Comparison of ENCODE assay signal across 26 cellular contexts in genomic region chr3:120410541-120410940, GRCh38. TPM values are rescaled to one million over a fixed set of nuclear protein-coding genes. Genes with fewer than 3 reads are reported as not detected.
"Had no signal": no experiment of that assay in that cellular context is flagged by ENCODE, and none has a peak within 500 bp of the region (broad histone marks: within the 10 kb centered on the region; RNA-seq: fewer than 3 reads in every experiment).

No MANE protein-coding gene starts in this region.

- DNase-seq: activated CD4-positive, alpha-beta memory T cell treated with anti-CD3 and anti-CD28 coated beads for 36 hours; activated CD4-positive, alpha-beta T cell treated with anti-CD3 and anti-CD28 coated beads, Interleukin-2, amount 10 ng/mL, durations not matched to agents 24 days and 14 days; activated CD8-positive, alpha-beta memory T cell treated with anti-CD3 and anti-CD28 coated beads, Interleukin-2, amount 50 U/mL, for 4 hours; activated effector memory CD4-positive, alpha-beta T cell treated with anti-CD3 and anti-CD28 coated beads, Interleukin-2, amount 50 U/mL, for 16 hours; activated naive CD4-positive, alpha-beta T cell treated with anti-CD3 and anti-CD28 coated beads for 36 hours; activated naive CD8-positive, alpha-beta T cell treated with anti-CD3 and anti-CD28 coated beads for 36 hours; activated T-cell treated with anti-CD3 and anti-CD28 coated beads, Interleukin-2, amount 50 U/mL, for 1 hour; effector CD8-positive, alpha-beta T cell; foreskin keratinocyte; heart right ventricle; lower lobe of right lung; right lobe of liver; stimulated activated CD4-positive, alpha-beta T cell treated with anti-CD3 and anti-CD28 coated beads, Interleukin-2, amount 100 ng/mL, for 48 hours; T-helper 17 cell; T1000; thyroid gland; upper lobe of left lung; WERI-Rb-1 had no signal

- H3K9me3 Mint-ChIP-seq: activated CD4-positive, alpha-beta memory T cell treated with anti-CD3 and anti-CD28 coated beads for 36 hours; activated CD4-positive, alpha-beta T cell treated with anti-CD3 and anti-CD28 coated beads, Interleukin-2, amount 10 ng/mL, durations not matched to agents 24 days and 14 days; activated naive CD4-positive, alpha-beta T cell treated with anti-CD3 and anti-CD28 coated beads for 36 hours; activated naive CD8-positive, alpha-beta T cell treated with anti-CD3 and anti-CD28 coated beads for 36 hours; activated T-helper 1 cell treated with anti-CD3 and anti-CD28 coated beads, Interleukin-12 subunit alpha, Interleukin-12 subunit beta, Interleukin-2, Interleukin-4 antibody, amounts not matched to agents 30 ng/mL and 10 ng/mL and 1 ng/mL, durations not matched to agents 14 hours and 24 hours and 36 hours; dendritic cell treated with granulocyte-macrophage colony-stimulating factor and Interleukin-4, amounts not matched to agents 40 ng/mL and 50 ng/mL, for 4 days; nephron; stimulated activated naive CD8-positive, alpha-beta T cell treated with anti-CD3 and anti-CD28 coated beads, Interleukin-15, Interleukin-2, amounts not matched to agents 100 ng/mL and 50 ng/mL, for 24 hours had no signal

- H3K4me1 Mint-ChIP-seq: activated CD4-positive, alpha-beta T cell treated with anti-CD3 and anti-CD28 coated beads, Interleukin-2, amount 10 ng/mL, durations not matched to agents 24 days and 14 days; activated naive CD8-positive, alpha-beta T cell treated with anti-CD3 and anti-CD28 coated beads for 36 hours had no signal

- H3K27ac ChIP-seq: ascending aorta, cardiac muscle cell, foreskin keratinocyte, lower lobe of right lung, right lobe of liver, thyroid gland, upper lobe of left lung, WERI-Rb-1 had no signal

- H3K27me3 Mint-ChIP-seq: activated CD4-positive, alpha-beta memory T cell treated with anti-CD3 and anti-CD28 coated beads for 36 hours; activated CD4-positive, alpha-beta T cell treated with anti-CD3 and anti-CD28 coated beads, Interleukin-2, amount 10 ng/mL, durations not matched to agents 24 days and 14 days; activated naive CD8-positive, alpha-beta T cell treated with anti-CD3 and anti-CD28 coated beads for 36 hours; brain; dendritic cell treated with granulocyte-macrophage colony-stimulating factor and Interleukin-4, amounts not matched to agents 40 ng/mL and 50 ng/mL, for 4 days; progenitor cell of endocrine pancreas; stimulated activated naive CD8-positive, alpha-beta T cell treated with anti-CD3 and anti-CD28 coated beads, Interleukin-15, Interleukin-2, amounts not matched to agents 100 ng/mL and 50 ng/mL, for 24 hours; T-helper 17 cell had no signal

- H3K36me3 Mint-ChIP-seq: activated CD4-positive, alpha-beta memory T cell treated with anti-CD3 and anti-CD28 coated beads for 36 hours; activated naive CD8-positive, alpha-beta T cell treated with anti-CD3 and anti-CD28 coated beads for 36 hours had no signal

- H3K4me3 Mint-ChIP-seq: activated CD4-positive, alpha-beta memory T cell treated with anti-CD3 and anti-CD28 coated beads for 36 hours; activated CD4-positive, alpha-beta T cell treated with anti-CD3 and anti-CD28 coated beads, Interleukin-2, amount 10 ng/mL, durations not matched to agents 24 days and 14 days; activated naive CD4-positive, alpha-beta T cell treated with anti-CD3 and anti-CD28 coated beads for 36 hours; activated naive CD8-positive, alpha-beta T cell treated with anti-CD3 and anti-CD28 coated beads for 36 hours; activated T-helper 1 cell treated with anti-CD3 and anti-CD28 coated beads, Interleukin-12 subunit alpha, Interleukin-12 subunit beta, Interleukin-2, Interleukin-4 antibody, amounts not matched to agents 30 ng/mL and 10 ng/mL and 1 ng/mL, durations not matched to agents 14 hours and 24 hours and 36 hours; brain; dendritic cell treated with granulocyte-macrophage colony-stimulating factor and Interleukin-4, amounts not matched to agents 40 ng/mL and 50 ng/mL, for 4 days; nephron; stimulated activated naive CD8-positive, alpha-beta T cell treated with anti-CD3 and anti-CD28 coated beads, Interleukin-15, Interleukin-2, amounts not matched to agents 100 ng/mL and 50 ng/mL, for 24 hours; T-helper 17 cell had no signal

- H3K27ac Mint-ChIP-seq: activated CD4-positive, alpha-beta memory T cell treated with anti-CD3 and anti-CD28 coated beads for 36 hours; activated CD4-positive, alpha-beta T cell treated with anti-CD3 and anti-CD28 coated beads, Interleukin-2, amount 10 ng/mL, durations not matched to agents 24 days and 14 days; activated naive CD4-positive, alpha-beta T cell treated with anti-CD3 and anti-CD28 coated beads for 36 hours; activated naive CD8-positive, alpha-beta T cell treated with anti-CD3 and anti-CD28 coated beads for 36 hours; activated T-helper 1 cell treated with anti-CD3 and anti-CD28 coated beads, Interleukin-12 subunit alpha, Interleukin-12 subunit beta, Interleukin-2, Interleukin-4 antibody, amounts not matched to agents 30 ng/mL and 10 ng/mL and 1 ng/mL, durations not matched to agents 14 hours and 24 hours and 36 hours; dendritic cell treated with granulocyte-macrophage colony-stimulating factor and Interleukin-4, amounts not matched to agents 40 ng/mL and 50 ng/mL, for 4 days; progenitor cell of endocrine pancreas; stimulated activated naive CD8-positive, alpha-beta T cell treated with anti-CD3 and anti-CD28 coated beads, Interleukin-15, Interleukin-2, amounts not matched to agents 100 ng/mL and 50 ng/mL, for 24 hours; T-helper 17 cell had no signal

RNA-seq across cellular contexts. Expression of gene FSTL1, which starts 40.3 kb away (rescaled TPM):
- total RNA-seq: activated T-helper 1 cell treated with anti-CD3 and anti-CD28 coated beads, Interleukin-12 subunit alpha, Interleukin-12 subunit beta, Interleukin-2, Interleukin-4 antibody, amounts not matched to agents 30 ng/mL and 10 ng/mL and 1 ng/mL, durations not matched to agents 14 hours and 24 hours and 36 hours had no signal
